ENCODE assay signal across 21 cellular contexts in genomic region chr13:57672168-57672567, GRCh38. TPM values are rescaled to one million over a fixed set of nuclear protein-coding genes. Genes with fewer than 3 reads are reported as not detected.
A peak's percentile ranks its signal among the peaks of the same experiment; 100 is the strongest.
DNase-seq lines count a peak whose midpoint lies in the region; ATAC-seq and TF ChIP-seq lines count a peak whose summit lies in the region.
"Had no signal": no experiment of that assay in that cellular context is flagged by ENCODE, and none has a peak within 500 bp of the region (broad histone marks: within the 10 kb centered on the region; RNA-seq: fewer than 3 reads in every experiment).

No MANE protein-coding gene starts in this region.

- H3K9me3 ChIP-seq in iPS-18a (ENCODE audit: control insufficient read depth, low read depth, low read length) (no peaks in the 10 kb centered on the region), neural progenitor cell (ENCODE audit: low read depth) (no peaks in the 10 kb centered on the region)
- H3K9me3 ChIP-seq: BLaER1 treated with 17β-estradiol and CSF1 and Interleukin-3, amounts not matched to agents 10 nM and 100 nM had no signal

- peaks cover 21% of the 10 kb centered on the region for H3K4me1 ChIP-seq in iPS-18a (ENCODE audit: control insufficient read depth, low read depth, low read length)
- peaks cover 13% of the 10 kb centered on the region for H3K4me1 ChIP-seq in neural progenitor cell
- H3K4me1 ChIP-seq: BLaER1 treated with 17β-estradiol and CSF1 and Interleukin-3, amounts not matched to agents 10 nM and 100 nM had no signal

- H4K20me1 ChIP-seq in neural progenitor cell (ENCODE audit: low read depth): no peaks in the 10 kb centered on the region
- H4K20me1 ChIP-seq: BLaER1 treated with 17β-estradiol and CSF1 and Interleukin-3, amounts not matched to agents 10 nM and 100 nM had no signal

- no peak overlapping the region for H3K27ac Mint-ChIP-seq in WTC11
- no peak overlapping the region for H3K27ac Mint-ChIP-seq in neural progenitor cell
- H3K27ac Mint-ChIP-seq: B cell; CD8-positive, alpha-beta T cell; H9; IgD-negative memory B cell had no signal

- H3K4me1 Mint-ChIP-seq in WTC11 (peaks cover 38% of the 10 kb centered on the region), neural progenitor cell (peaks cover 2% of the 10 kb centered on the region)
- H3K4me1 Mint-ChIP-seq: B cell, IgD-negative memory B cell had no signal

- POLR2A ChIA-PET in WTC11 (lab: Charles Lee): no interaction called here

- H3K27me3 Mint-ChIP-seq in WTC11 (ENCODE audit: low read depth) (no peaks in the 10 kb centered on the region), neural progenitor cell (ENCODE audit: insufficient read depth, low read depth) (no peaks in the 10 kb centered on the region)
- H3K27me3 Mint-ChIP-seq: B cell, IgD-negative memory B cell had no signal

- H3K27me3 ChIP-seq in iPS-18a (ENCODE audit: control insufficient read depth, insufficient read depth, low read length) (no peaks in the 10 kb centered on the region), neural progenitor cell (no peaks in the 10 kb centered on the region)
- H3K27me3 ChIP-seq: BLaER1 treated with 17β-estradiol and CSF1 and Interleukin-3, amounts not matched to agents 10 nM and 100 nM had no signal

- ATAC-seq in GM18520 (IDR thresholded peaks at IDR 0.05; ENCODE audit: unreplicated experiment): peak; percentile 12
- ATAC-seq in WTC11: peak; percentile 68
- ATAC-seq: CD8-positive, alpha-beta T cell; HepG2 had no signal

- H3K27ac ChIP-seq in iPS-18a (ENCODE audit: low read length): no peak overlapping the region
- H3K27ac ChIP-seq in neural progenitor cell: peak overlapping the region; percentile 80
- H3K27ac ChIP-seq: BLaER1 treated with 17β-estradiol and CSF1 and Interleukin-3, amounts not matched to agents 10 nM and 100 nM had no signal

- no peaks in the 10 kb centered on the region for H3K36me3 Mint-ChIP-seq in WTC11
- H3K36me3 Mint-ChIP-seq in neural progenitor cell: peaks cover 2% of the 10 kb centered on the region
- H3K36me3 Mint-ChIP-seq: CD8-positive, alpha-beta T cell; IgD-negative memory B cell had no signal

- CTCF ChIA-PET in WTC11 (lab: Charles Lee): interaction anchor here (1.1 to 3.7 kb wide), 2 partner anchors 38 to 48 kb away, joined by 3 to 19 read pairs; no protein-coding TSS in a partner anchor

- H3K36me3 ChIP-seq in iPS-18a (ENCODE audit: control insufficient read depth, low read depth, low read length) (no peaks in the 10 kb centered on the region), neural progenitor cell (no peaks in the 10 kb centered on the region)
- H3K36me3 ChIP-seq: BLaER1 treated with 17β-estradiol and CSF1 and Interleukin-3, amounts not matched to agents 10 nM and 100 nM had no signal

- H3K9ac ChIP-seq in iPS-18a (ENCODE audit: low read length): no peak overlapping the region
- no peak overlapping the region for H3K9ac ChIP-seq in neural progenitor cell
- H3K9ac ChIP-seq: BLaER1 treated with 17β-estradiol and CSF1 and Interleukin-3, amounts not matched to agents 10 nM and 100 nM had no signal

- H3K4me3 ChIP-seq in iPS-18a (ENCODE audit: low read length) (peak overlapping the region; percentile 8), neural progenitor cell (no peak overlapping the region)
- H3K4me3 ChIP-seq: BLaER1 treated with 17β-estradiol and CSF1 and Interleukin-3, amounts not matched to agents 10 nM and 100 nM had no signal

- H3K4me2 ChIP-seq in neural progenitor cell: peak overlapping the region; percentile 11
- H3K4me2 ChIP-seq: BLaER1 treated with 17β-estradiol and CSF1 and Interleukin-3, amounts not matched to agents 10 nM and 100 nM had no signal

- no peak overlapping the region for H3K4me3 Mint-ChIP-seq in WTC11
- H3K4me3 Mint-ChIP-seq in neural progenitor cell: no peak overlapping the region
- H3K4me3 Mint-ChIP-seq: B cell; CD8-positive, alpha-beta T cell; H9; IgD-negative memory B cell had no signal

- DNase-seq in WTC11 (ENCODE audit: low spot score) (no peak), neural progenitor cell (ENCODE audit: low spot score) (no peak), mesenteric fat pad (ENCODE audit: low spot score) (no peak), amniotic stem cell (lab: John Stamatoyannopoulos, UW) (no peak)
- DNase-seq in stimulated activated CD4-positive, alpha-beta T cell treated with anti-CD3 and anti-CD28 coated beads, Interleukin-2, amount 100 ng/mL, for 48 hours: no peak
- DNase-seq in stimulated activated CD4-positive, alpha-beta T cell treated with anti-CD3 and anti-CD28 coated beads, Interleukin-4, amount 100 ng/mL, for 4 hours: no peak
- DNase-seq: 8988T; Calu3; CD8-positive, alpha-beta T cell; DMS53; DND-41; EL; GOT3; H9 had no signal

- no peak for TF ChIP-seq CTCF in WTC11 (IDR thresholded peaks at IDR 0.05)
- no peak for TF ChIP-seq CTCF in neural progenitor cell (IDR thresholded peaks at IDR 0.05)

- no peak overlapping the region for H2AFZ ChIP-seq in neural progenitor cell (replicated peaks)

- H3F3A ChIP-seq in neural progenitor cell (ENCODE audit: low read depth): peaks cover 11% of the 10 kb centered on the region

- no peaks in the 10 kb centered on the region for H3K79me2 ChIP-seq in neural progenitor cell (ENCODE audit: low read depth)

- no peaks in the 10 kb centered on the region for H3K9me3 Mint-ChIP-seq in WTC11
- H3K9me3 Mint-ChIP-seq in neural progenitor cell: no peaks in the 10 kb centered on the region
- H3K9me3 Mint-ChIP-seq: H9 had no signal

TF ChIP-seq in WTC11, 78 proteins besides CTCF, POLR2A, EP300 and RAD21 (continues in another document):
- TF ChIP-seq ZNF671 (CRISPR knock-in tag; IDR thresholded peaks at IDR 0.05) (no peak), ZNF416 (CRISPR knock-in tag; IDR thresholded peaks at IDR 0.05) (no peak), SMAD4 (CRISPR knock-in tag; IDR thresholded peaks at IDR 0.05) (no peak), ZSCAN18 (CRISPR knock-in tag; IDR thresholded peaks at IDR 0.05) (no peak), ETV6 (CRISPR knock-in tag; IDR thresholded peaks at IDR 0.05) (no peak), ZNF423 (CRISPR knock-in tag; IDR thresholded peaks at IDR 0.05) (no peak), OVOL2 (CRISPR knock-in tag; IDR thresholded peaks at IDR 0.05; ENCODE audit: borderline replicate concordance) (no peak), TP53 (CRISPR knock-in tag; IDR thresholded peaks at IDR 0.05) (no peak), PRDM15 (CRISPR knock-in tag; IDR thresholded peaks at IDR 0.05) (no peak), ZNF121 (CRISPR knock-in tag; IDR thresholded peaks at IDR 0.05) (no peak), MYBL2 (CRISPR knock-in tag; IDR thresholded peaks at IDR 0.05) (no peak), E2F5 (CRISPR knock-in tag; IDR thresholded peaks at IDR 0.05) (no peak), JAZF1 (CRISPR knock-in tag; IDR thresholded peaks at IDR 0.05) (no peak), ZBTB21 (CRISPR knock-in tag; IDR thresholded peaks at IDR 0.05; ENCODE audit: borderline replicate concordance) (no peak)

RNA-seq across cellular contexts. Expression of gene PCDH17, which starts 40.6 kb away (rescaled TPM):
- 0.85 to 1.1 TPM (median 0.89 TPM) in 3 replicates for total RNA-seq in WTC11 (2021)
- total RNA-seq in neural progenitor cell (ENCODE audit: low replicate concordance): 5.3 and 6.2 TPM in 2 replicates
- 1.7 TPM for total RNA-seq in mesenteric fat pad
- total RNA-seq: B cell; Calu3; CD8-positive, alpha-beta T cell; G401; HepG2 had no signal
